ENCODE assay signal across 23 cellular contexts in genomic region chr3:31879365-31879764, GRCh38.
"Had no signal": no experiment of that assay in that cellular context is flagged by ENCODE, and none has a peak within 500 bp of the region (broad histone marks: within the 10 kb centered on the region; RNA-seq: fewer than 3 reads in every experiment).

No MANE protein-coding gene starts in this region.

- H3K9me3 ChIP-seq: lower lobe of right lung, neutrophil, ovary, prostate gland, right atrium auricular region, spleen, tibial artery had no signal

- H3K27ac ChIP-seq: cardiac muscle cell, lower lobe of right lung, neutrophil, ovary, prostate gland, right atrium auricular region, tibial artery had no signal

- H3K4me3 ChIP-seq: cardiac muscle cell, lower lobe of right lung, ovary, prostate gland, right atrium auricular region, spleen, tibial artery had no signal

- DNase-seq: activated CD4-positive, alpha-beta memory T cell treated with anti-CD3 and anti-CD28 coated beads, Interleukin-2, amount 10 ng/mL, durations not matched to agents 7 days and 5 days; activated CD4-positive, alpha-beta T cell treated with anti-CD3 and anti-CD28 coated beads, Interleukin-2, amount 10 ng/mL, durations not matched to agents 24 days and 14 days; activated effector memory CD4-positive, alpha-beta T cell treated with Interleukin-2 at 50 U/mL for 16 hours; activated naive CD4-positive, alpha-beta T cell treated with anti-CD3 and anti-CD28 coated beads, Interleukin-2, amount 10 ng/mL, durations not matched to agents 7 days and 5 days; activated T-cell treated with anti-CD3 and anti-CD28 coated beads, Interleukin-2, amount 50 U/mL, for 72 hours; effector CD4-positive, alpha-beta T cell; erythroblast; kidney; naive thymus-derived CD8-positive, alpha-beta T cell; ovary; spleen; stimulated activated CD4-positive, alpha-beta T cell treated with anti-CD3 and anti-CD28 coated beads, Interleukin-4, amount 100 ng/mL, for 1 hour; stimulated activated naive CD8-positive, alpha-beta T cell treated with anti-CD3 and anti-CD28 coated beads, Interleukin-15, amount 100 ng/mL, for 72 hours; T-helper 17 cell had no signal

- H3K4me1 Mint-ChIP-seq: activated CD4-positive, alpha-beta memory T cell treated with anti-CD3 and anti-CD28 coated beads, Interleukin-2, amount 10 ng/mL, durations not matched to agents 7 days and 5 days; activated naive CD4-positive, alpha-beta T cell treated with anti-CD3 and anti-CD28 coated beads, Interleukin-2, amount 10 ng/mL, durations not matched to agents 7 days and 5 days; stimulated activated naive CD8-positive, alpha-beta T cell treated with anti-CD3 and anti-CD28 coated beads, Interleukin-15, amount 100 ng/mL, for 72 hours; T-helper 17 cell had no signal

- H3K27me3 ChIP-seq: cardiac muscle cell, neutrophil, ovary, right atrium auricular region, spleen, tibial artery had no signal

- H3K4me3 Mint-ChIP-seq: activated CD4-positive, alpha-beta memory T cell treated with anti-CD3 and anti-CD28 coated beads, Interleukin-2, amount 10 ng/mL, durations not matched to agents 7 days and 5 days; activated CD4-positive, alpha-beta T cell treated with anti-CD3 and anti-CD28 coated beads, Interleukin-2, amount 10 ng/mL, durations not matched to agents 24 days and 14 days; activated naive CD4-positive, alpha-beta T cell treated with anti-CD3 and anti-CD28 coated beads, Interleukin-2, amount 10 ng/mL, durations not matched to agents 7 days and 5 days; activated T-cell treated with anti-CD3 and anti-CD28 coated beads, Interleukin-2, amount 50 U/mL, for 72 hours; dendritic cell treated with granulocyte-macrophage colony-stimulating factor and Interleukin-4, amounts not matched to agents 40 ng/mL and 50 ng/mL, for 4 days; mesothelial cell of epicardium; naive thymus-derived CD8-positive, alpha-beta T cell; stimulated activated naive CD8-positive, alpha-beta T cell treated with anti-CD3 and anti-CD28 coated beads, Interleukin-15, amount 100 ng/mL, for 72 hours; T-helper 17 cell had no signal

- H3K9me3 Mint-ChIP-seq: activated CD4-positive, alpha-beta memory T cell treated with anti-CD3 and anti-CD28 coated beads, Interleukin-2, amount 10 ng/mL, durations not matched to agents 7 days and 5 days; activated CD4-positive, alpha-beta T cell treated with anti-CD3 and anti-CD28 coated beads, Interleukin-2, amount 10 ng/mL, durations not matched to agents 24 days and 14 days; activated naive CD4-positive, alpha-beta T cell treated with anti-CD3 and anti-CD28 coated beads, Interleukin-2, amount 10 ng/mL, durations not matched to agents 7 days and 5 days; activated T-cell treated with anti-CD3 and anti-CD28 coated beads, Interleukin-2, amount 50 U/mL, for 72 hours; dendritic cell treated with granulocyte-macrophage colony-stimulating factor and Interleukin-4, amounts not matched to agents 40 ng/mL and 50 ng/mL, for 4 days had no signal

- H3K4me1 ChIP-seq: lower lobe of right lung, prostate gland had no signal

- H3K27me3 Mint-ChIP-seq: activated CD4-positive, alpha-beta memory T cell treated with anti-CD3 and anti-CD28 coated beads, Interleukin-2, amount 10 ng/mL, durations not matched to agents 7 days and 5 days; activated CD4-positive, alpha-beta T cell treated with anti-CD3 and anti-CD28 coated beads, Interleukin-2, amount 10 ng/mL, durations not matched to agents 24 days and 14 days; dendritic cell treated with granulocyte-macrophage colony-stimulating factor and Interleukin-4, amounts not matched to agents 40 ng/mL and 50 ng/mL, for 4 days had no signal

- H3K36me3 ChIP-seq: cardiac muscle cell, lower lobe of right lung, neutrophil, ovary, prostate gland, right atrium auricular region, tibial artery had no signal

- ATAC-seq: activated T-cell treated with anti-CD3 and anti-CD28 coated beads, Interleukin-2, amount 50 U/mL, for 72 hours; naive thymus-derived CD8-positive, alpha-beta T cell; stimulated activated naive CD8-positive, alpha-beta T cell treated with anti-CD3 and anti-CD28 coated beads, Interleukin-15, amount 100 ng/mL, for 72 hours had no signal

- H3K36me3 Mint-ChIP-seq: activated naive CD4-positive, alpha-beta T cell treated with anti-CD3 and anti-CD28 coated beads, Interleukin-2, amount 10 ng/mL, durations not matched to agents 7 days and 5 days; mesothelial cell of epicardium; naive thymus-derived CD8-positive, alpha-beta T cell had no signal

- FAIRE-seq: endometrium, kidney had no signal

- H3K27ac Mint-ChIP-seq: activated CD4-positive, alpha-beta memory T cell treated with anti-CD3 and anti-CD28 coated beads, Interleukin-2, amount 10 ng/mL, durations not matched to agents 7 days and 5 days; activated CD4-positive, alpha-beta T cell treated with anti-CD3 and anti-CD28 coated beads, Interleukin-2, amount 10 ng/mL, durations not matched to agents 24 days and 14 days; activated naive CD4-positive, alpha-beta T cell treated with anti-CD3 and anti-CD28 coated beads, Interleukin-2, amount 10 ng/mL, durations not matched to agents 7 days and 5 days; activated T-cell treated with anti-CD3 and anti-CD28 coated beads, Interleukin-2, amount 50 U/mL, for 72 hours; dendritic cell treated with granulocyte-macrophage colony-stimulating factor and Interleukin-4, amounts not matched to agents 40 ng/mL and 50 ng/mL, for 4 days; naive thymus-derived CD8-positive, alpha-beta T cell; stimulated activated naive CD8-positive, alpha-beta T cell treated with anti-CD3 and anti-CD28 coated beads, Interleukin-15, amount 100 ng/mL, for 72 hours; T-helper 17 cell had no signal
